ENCODE assay signal across 8 cellular contexts in the genomic region with DNA sequence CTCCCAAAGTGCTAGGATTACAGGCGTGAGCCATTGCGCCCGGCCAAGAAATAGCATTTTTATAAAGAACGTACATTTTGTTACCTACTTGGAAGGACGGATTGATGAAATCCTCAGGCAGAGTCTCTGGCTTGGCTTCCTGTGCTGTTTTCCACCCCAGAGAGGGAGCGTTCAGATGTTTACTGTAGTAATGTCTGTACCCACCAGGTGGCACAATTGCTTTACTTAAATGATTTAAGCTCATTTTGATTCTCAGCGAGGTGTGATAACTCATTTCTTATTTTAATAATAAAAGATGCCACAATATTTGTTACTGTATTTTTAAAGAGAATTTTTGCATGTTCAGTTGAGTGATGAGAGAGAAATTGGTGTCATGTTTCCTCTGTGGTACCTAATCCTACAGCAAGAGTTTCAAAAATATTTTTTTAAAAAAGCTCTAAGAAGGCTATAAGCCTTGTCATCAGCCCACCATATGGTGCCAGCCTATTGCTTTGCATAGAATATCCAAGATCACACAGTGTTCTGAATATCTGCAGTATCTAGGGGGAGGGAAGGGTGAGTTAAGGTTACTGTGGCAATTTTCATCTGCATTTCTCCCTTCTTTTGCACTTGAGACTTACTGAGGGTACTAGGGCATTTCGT.
DNase-seq lines count a peak whose midpoint lies in the region; ATAC-seq and TF ChIP-seq lines count a peak whose summit lies in the region.

No MANE protein-coding gene starts in this region.

- peaks cover 2% of the 10 kb centered on the region for H3K36me3 Mint-ChIP-seq in T-helper 2 cell treated with Interferon-gamma antibody and Interleukin-4, amounts not matched to agents 5 μg/mL and 100 μg/mL, for 36 hours (ENCODE audit: low read depth)
- H3K36me3 Mint-ChIP-seq in MCF 10A (ENCODE audit: insufficient read depth, unreplicated experiment) (peaks cover 18% of the 10 kb centered on the region), immature natural killer cell (no peaks in the 10 kb centered on the region)

- no peak overlapping the region for H3K27ac Mint-ChIP-seq in T-helper 2 cell treated with Interferon-gamma antibody and Interleukin-4, amounts not matched to agents 5 μg/mL and 100 μg/mL, for 36 hours
- H3K27ac Mint-ChIP-seq in MCF 10A (ENCODE audit: low read depth, unreplicated experiment) = no peak overlapping the region
- H3K27ac Mint-ChIP-seq in immature natural killer cell = peak overlapping the region in 1 of 6 donors; percentile 1

- POLR2A ChIA-PET in MCF 10A (lab: Yijun Ruan, JAX) = interaction anchor here (0.6 to 1.9 kb wide), 10 partner anchors 9 to 213 kb away, joined by 3 to 10 read pairs (median 4); no protein-coding TSS in a partner anchor

- no peak overlapping the region for H3K4me3 Mint-ChIP-seq in T-helper 2 cell treated with Interferon-gamma antibody and Interleukin-4, amounts not matched to agents 5 μg/mL and 100 μg/mL, for 36 hours
- H3K4me3 Mint-ChIP-seq in MCF 10A (ENCODE audit: unreplicated experiment) (no peak overlapping the region), immature natural killer cell (no peak overlapping the region)

- intact Hi-C loops in MCF 10A (cut with micrococcal nuclease) = loop anchor here (2.0 to 10.0 kb wide), 3 partner anchors 100 to 380 kb away; no protein-coding TSS in a partner anchor

- CTCF ChIA-PET in MCF 10A (lab: Yijun Ruan, JAX) = interaction anchor here (0.6 to 2.8 kb wide), 23 partner anchors 8 to 642 kb away, joined by 3 to 12 read pairs (median 4); a partner anchor contains a TSS

- peaks cover 19% of the 10 kb centered on the region for H3K4me1 Mint-ChIP-seq in T-helper 2 cell treated with Interferon-gamma antibody and Interleukin-4, amounts not matched to agents 5 μg/mL and 100 μg/mL, for 36 hours (ENCODE audit: low read depth)
- H3K4me1 Mint-ChIP-seq in MCF 10A (ENCODE audit: insufficient read depth, unreplicated experiment) (peaks cover 27% of the 10 kb centered on the region), immature natural killer cell (peaks cover 12 to 31% of the 10 kb centered on the region in 2 donors)

- ATAC-seq in HG03378 (IDR thresholded peaks at IDR 0.05; ENCODE audit: unreplicated experiment) = no peak

- peak; percentile 54 for TF ChIP-seq CTCF in MCF 10A (IDR thresholded peaks at IDR 0.05; ENCODE audit: unreplicated experiment)

- no peaks in the 10 kb centered on the region for H3K9me3 Mint-ChIP-seq in T-helper 2 cell treated with Interferon-gamma antibody and Interleukin-4, amounts not matched to agents 5 μg/mL and 100 μg/mL, for 36 hours
- H3K9me3 Mint-ChIP-seq in MCF 10A (ENCODE audit: unreplicated experiment) = no peaks in the 10 kb centered on the region
- no peaks in the 10 kb centered on the region for H3K9me3 Mint-ChIP-seq in immature natural killer cell

- no TSS peak for BruUV-seq in MCF 10A (replicated peaks; lab: Mats Ljungman, UMichigan)

- no peaks in the 10 kb centered on the region for H3K27me3 Mint-ChIP-seq in T-helper 2 cell treated with Interferon-gamma antibody and Interleukin-4, amounts not matched to agents 5 μg/mL and 100 μg/mL, for 36 hours (ENCODE audit: low read depth)
- H3K27me3 Mint-ChIP-seq in MCF 10A (ENCODE audit: insufficient read depth, unreplicated experiment) = no peaks in the 10 kb centered on the region
- no peaks in the 10 kb centered on the region for H3K27me3 Mint-ChIP-seq in immature natural killer cell (ENCODE audit: low read depth in 3 of 3)

- peak; percentile 72 for DNase-seq in activated effector memory CD4-positive, alpha-beta T cell treated with anti-CD3 and anti-CD28 coated beads, Interleukin-2, amount 50 U/mL, for 16 hours
- no peak for DNase-seq in activated effector memory CD4-positive, alpha-beta T cell treated with Interleukin-2 at 50 U/mL for 16 hours
- DNase-seq in NCI-H187 (lab: John Stamatoyannopoulos, UW) (peak; percentile 55 to 63), MCF 10A (ENCODE audit: unreplicated experiment) (peak; percentile 76), immature natural killer cell (peak; percentile 41 to 59 (median 49))
- DNase-seq in T-helper 2 cell treated with Interferon-gamma antibody and Interleukin-4, amounts not matched to agents 5 μg/mL and 100 μg/mL, for 36 hours (ENCODE audit: low spot score) = peak; percentile 21
- peak; percentile 66 for DNase-seq in stimulated activated CD4-positive, alpha-beta T cell treated with anti-CD3 and anti-CD28 coated beads, Interleukin-15, amount 100 ng/mL, for 24 hours
